Comparison of ENCODE assay signal across 1 cellular context in the genomic region with DNA sequence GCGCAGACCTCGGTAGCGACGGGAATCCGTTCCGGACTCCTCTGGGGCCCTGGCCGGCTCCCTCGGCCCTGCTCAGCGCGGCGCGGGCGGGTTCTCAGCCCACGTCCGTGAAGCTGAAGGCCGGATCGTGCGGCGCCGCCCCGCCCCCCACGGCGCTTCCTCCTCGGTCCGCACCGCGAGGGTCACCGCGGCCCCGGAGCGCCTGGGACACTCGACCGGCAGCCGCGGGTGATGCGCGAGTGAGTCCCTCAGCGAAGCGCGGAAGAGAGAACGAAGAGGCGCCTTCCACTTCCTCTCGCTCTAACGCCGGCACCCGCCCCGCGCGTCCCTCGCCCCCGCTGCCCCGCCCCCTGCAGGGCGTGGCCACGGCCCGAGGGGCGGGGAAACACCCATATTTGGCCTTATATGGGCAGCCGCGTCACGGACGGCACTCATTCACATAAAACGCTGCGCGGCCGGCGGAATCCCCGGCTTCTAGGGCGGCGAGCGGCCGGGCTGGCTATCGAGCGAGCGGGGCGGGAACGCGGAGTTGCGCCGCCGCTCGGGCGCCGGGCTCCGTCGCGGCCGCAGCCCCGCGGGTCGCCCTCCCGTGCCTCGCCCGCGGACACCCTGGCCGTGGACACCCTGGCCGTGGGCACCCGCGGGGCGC.
TF ChIP-seq lines count a peak whose summit lies in the region.

A gene with protein sequence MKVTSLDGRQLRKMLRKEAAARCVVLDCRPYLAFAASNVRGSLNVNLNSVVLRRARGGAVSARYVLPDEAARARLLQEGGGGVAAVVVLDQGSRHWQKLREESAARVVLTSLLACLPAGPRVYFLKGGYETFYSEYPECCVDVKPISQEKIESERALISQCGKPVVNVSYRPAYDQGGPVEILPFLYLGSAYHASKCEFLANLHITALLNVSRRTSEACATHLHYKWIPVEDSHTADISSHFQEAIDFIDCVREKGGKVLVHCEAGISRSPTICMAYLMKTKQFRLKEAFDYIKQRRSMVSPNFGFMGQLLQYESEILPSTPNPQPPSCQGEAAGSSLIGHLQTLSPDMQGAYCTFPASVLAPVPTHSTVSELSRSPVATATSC (plus strand): TSS at position 470 of the 649 bp plus-strand sequence. CDS start 215 bp downstream, outside the sequence.

TF ChIP-seq in HepG2, 621 proteins besides CTCF, POLR2A, EP300 and RAD21 (continued from another document and continues in another):
- TF ChIP-seq ZNF350 (CRISPR knock-in tag; IDR thresholded peaks at IDR 0.05; ENCODE audit: borderline replicate concordance, low read depth) (no peak), XBP1 (CRISPR knock-in tag; IDR thresholded peaks at IDR 0.05) (no peak), ZNF605 (CRISPR knock-in tag; IDR thresholded peaks at IDR 0.05) (no peak), ZNF101 (CRISPR knock-in tag; IDR thresholded peaks at IDR 0.05; ENCODE audit: borderline replicate concordance, low read depth) (no peak), NFRKB (IDR thresholded peaks at IDR 0.05) (no peak), MTF2 (CRISPR knock-in tag; IDR thresholded peaks at IDR 0.05; ENCODE audit: borderline replicate concordance) (0 out of 2 replicates have a peak, but pooled peaks have one; percentile 58), KLF6 (CRISPR knock-in tag; IDR thresholded peaks at IDR 0.05) (no peak), NR2F2 (IDR thresholded peaks at IDR 0.05; ENCODE audit: borderline replicate concordance, low read depth) (no peak), ZNF546 (CRISPR knock-in tag; conservative IDR thresholded peaks at IDR 0.05) (no peak), TSC22D2 (CRISPR knock-in tag; IDR thresholded peaks at IDR 0.05; ENCODE audit: borderline replicate concordance) (no peak), SKI (IDR thresholded peaks at IDR 0.05; ENCODE audit: partially characterized antibody) (peak; percentile 12), HDAC1 (CRISPR knock-in tag; IDR thresholded peaks at IDR 0.05) (no peak), MAZ (IDR thresholded peaks at IDR 0.05; ENCODE audit: borderline replicate concordance, low read depth, low read length) (no peak), MAZ (CRISPR knock-in tag; IDR thresholded peaks at IDR 0.05; ENCODE audit: low read depth) (peak; percentile 38; the same call in 1 of the 2 replicates), ATRX (CRISPR knock-in tag; IDR thresholded peaks at IDR 0.05; ENCODE audit: borderline replicate concordance) (no peak), CREM (IDR thresholded peaks at IDR 0.05) (no peak), CREM (CRISPR knock-in tag; IDR thresholded peaks at IDR 0.05) (no peak), HNRNPH1 (optimal IDR thresholded peaks at IDR 0.05; ENCODE audit: low read depth, low read length) (no peak), MTA1 (CRISPR knock-in tag; IDR thresholded peaks at IDR 0.05; ENCODE audit: borderline replicate concordance) (no peak), HMG20A (CRISPR knock-in tag; IDR thresholded peaks at IDR 0.05; ENCODE audit: borderline replicate concordance) (no peak), KMT2A (CRISPR knock-in tag; IDR thresholded peaks at IDR 0.05) (no peak), KAT2B (IDR thresholded peaks at IDR 0.05; ENCODE audit: borderline replicate concordance, low read depth, low read length) (no peak), ETV5 (CRISPR knock-in tag; IDR thresholded peaks at IDR 0.05; ENCODE audit: borderline replicate concordance) (0 out of 2 replicates have a peak, but pooled peaks have one; percentile 33), ZNF205 (CRISPR knock-in tag; IDR thresholded peaks at IDR 0.05) (no peak), SUZ12 (IDR thresholded peaks at IDR 0.05; ENCODE audit: low read depth, low read length) (no peak), SRF (IDR thresholded peaks at IDR 0.05; ENCODE audit: low read depth, low read length) (peak; percentile 99), ZNF619 (CRISPR knock-in tag; IDR thresholded peaks at IDR 0.05) (0 out of 2 replicates have a peak, but pooled peaks have one; percentile 53)
- TF ChIP-seq, protein P1, sequence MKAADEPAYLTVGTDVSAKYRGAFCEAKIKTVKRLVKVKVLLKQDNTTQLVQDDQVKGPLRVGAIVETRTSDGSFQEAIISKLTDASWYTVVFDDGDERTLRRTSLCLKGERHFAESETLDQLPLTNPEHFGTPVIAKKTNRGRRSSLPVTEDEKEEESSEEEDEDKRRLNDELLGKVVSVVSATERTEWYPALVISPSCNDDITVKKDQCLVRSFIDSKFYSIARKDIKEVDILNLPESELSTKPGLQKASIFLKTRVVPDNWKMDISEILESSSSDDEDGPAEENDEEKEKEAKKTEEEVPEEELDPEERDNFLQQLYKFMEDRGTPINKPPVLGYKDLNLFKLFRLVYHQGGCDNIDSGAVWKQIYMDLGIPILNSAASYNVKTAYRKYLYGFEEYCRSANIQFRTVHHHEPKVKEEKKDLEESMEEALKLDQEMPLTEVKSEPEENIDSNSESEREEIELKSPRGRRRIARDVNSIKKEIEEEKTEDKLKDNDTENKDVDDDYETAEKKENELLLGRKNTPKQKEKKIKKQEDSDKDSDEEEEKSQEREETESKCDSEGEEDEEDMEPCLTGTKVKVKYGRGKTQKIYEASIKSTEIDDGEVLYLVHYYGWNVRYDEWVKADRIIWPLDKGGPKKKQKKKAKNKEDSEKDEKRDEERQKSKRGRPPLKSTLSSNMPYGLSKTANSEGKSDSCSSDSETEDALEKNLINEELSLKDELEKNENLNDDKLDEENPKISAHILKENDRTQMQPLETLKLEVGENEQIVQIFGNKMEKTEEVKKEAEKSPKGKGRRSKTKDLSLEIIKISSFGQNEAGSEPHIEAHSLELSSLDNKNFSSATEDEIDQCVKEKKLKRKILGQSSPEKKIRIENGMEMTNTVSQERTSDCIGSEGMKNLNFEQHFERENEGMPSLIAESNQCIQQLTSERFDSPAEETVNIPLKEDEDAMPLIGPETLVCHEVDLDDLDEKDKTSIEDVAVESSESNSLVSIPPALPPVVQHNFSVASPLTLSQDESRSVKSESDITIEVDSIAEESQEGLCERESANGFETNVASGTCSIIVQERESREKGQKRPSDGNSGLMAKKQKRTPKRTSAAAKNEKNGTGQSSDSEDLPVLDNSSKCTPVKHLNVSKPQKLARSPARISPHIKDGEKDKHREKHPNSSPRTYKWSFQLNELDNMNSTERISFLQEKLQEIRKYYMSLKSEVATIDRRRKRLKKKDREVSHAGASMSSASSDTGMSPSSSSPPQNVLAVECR (CRISPR knock-in tag; IDR thresholded peaks at IDR 0.05; ENCODE audit: borderline replicate concordance) = no peak
- TF ChIP-seq, protein P2, sequence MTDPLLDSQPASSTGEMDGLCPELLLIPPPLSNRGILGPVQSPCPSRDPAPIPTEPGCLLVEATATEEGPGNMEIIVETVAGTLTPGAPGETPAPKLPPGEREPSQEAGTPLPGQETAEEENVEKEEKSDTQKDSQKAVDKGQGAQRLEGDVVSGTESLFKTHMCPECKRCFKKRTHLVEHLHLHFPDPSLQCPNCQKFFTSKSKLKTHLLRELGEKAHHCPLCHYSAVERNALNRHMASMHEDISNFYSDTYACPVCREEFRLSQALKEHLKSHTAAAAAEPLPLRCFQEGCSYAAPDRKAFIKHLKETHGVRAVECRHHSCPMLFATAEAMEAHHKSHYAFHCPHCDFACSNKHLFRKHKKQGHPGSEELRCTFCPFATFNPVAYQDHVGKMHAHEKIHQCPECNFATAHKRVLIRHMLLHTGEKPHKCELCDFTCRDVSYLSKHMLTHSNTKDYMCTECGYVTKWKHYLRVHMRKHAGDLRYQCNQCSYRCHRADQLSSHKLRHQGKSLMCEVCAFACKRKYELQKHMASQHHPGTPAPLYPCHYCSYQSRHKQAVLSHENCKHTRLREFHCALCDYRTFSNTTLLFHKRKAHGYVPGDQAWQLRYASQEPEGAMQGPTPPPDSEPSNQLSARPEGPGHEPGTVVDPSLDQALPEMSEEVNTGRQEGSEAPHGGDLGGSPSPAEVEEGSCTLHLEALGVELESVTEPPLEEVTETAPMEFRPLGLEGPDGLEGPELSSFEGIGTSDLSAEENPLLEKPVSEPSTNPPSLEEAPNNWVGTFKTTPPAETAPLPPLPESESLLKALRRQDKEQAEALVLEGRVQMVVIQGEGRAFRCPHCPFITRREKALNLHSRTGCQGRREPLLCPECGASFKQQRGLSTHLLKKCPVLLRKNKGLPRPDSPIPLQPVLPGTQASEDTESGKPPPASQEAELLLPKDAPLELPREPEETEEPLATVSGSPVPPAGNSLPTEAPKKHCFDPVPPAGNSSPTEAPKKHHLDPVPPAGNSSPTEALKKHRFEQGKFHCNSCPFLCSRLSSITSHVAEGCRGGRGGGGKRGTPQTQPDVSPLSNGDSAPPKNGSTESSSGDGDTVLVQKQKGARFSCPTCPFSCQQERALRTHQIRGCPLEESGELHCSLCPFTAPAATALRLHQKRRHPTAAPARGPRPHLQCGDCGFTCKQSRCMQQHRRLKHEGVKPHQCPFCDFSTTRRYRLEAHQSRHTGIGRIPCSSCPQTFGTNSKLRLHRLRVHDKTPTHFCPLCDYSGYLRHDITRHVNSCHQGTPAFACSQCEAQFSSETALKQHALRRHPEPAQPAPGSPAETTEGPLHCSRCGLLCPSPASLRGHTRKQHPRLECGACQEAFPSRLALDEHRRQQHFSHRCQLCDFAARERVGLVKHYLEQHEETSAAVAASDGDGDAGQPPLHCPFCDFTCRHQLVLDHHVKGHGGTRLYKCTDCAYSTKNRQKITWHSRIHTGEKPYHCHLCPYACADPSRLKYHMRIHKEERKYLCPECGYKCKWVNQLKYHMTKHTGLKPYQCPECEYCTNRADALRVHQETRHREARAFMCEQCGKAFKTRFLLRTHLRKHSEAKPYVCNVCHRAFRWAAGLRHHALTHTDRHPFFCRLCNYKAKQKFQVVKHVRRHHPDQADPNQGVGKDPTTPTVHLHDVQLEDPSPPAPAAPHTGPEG (CRISPR knock-in tag; IDR thresholded peaks at IDR 0.05) = peak; percentile 76
- TF ChIP-seq, protein P3, sequence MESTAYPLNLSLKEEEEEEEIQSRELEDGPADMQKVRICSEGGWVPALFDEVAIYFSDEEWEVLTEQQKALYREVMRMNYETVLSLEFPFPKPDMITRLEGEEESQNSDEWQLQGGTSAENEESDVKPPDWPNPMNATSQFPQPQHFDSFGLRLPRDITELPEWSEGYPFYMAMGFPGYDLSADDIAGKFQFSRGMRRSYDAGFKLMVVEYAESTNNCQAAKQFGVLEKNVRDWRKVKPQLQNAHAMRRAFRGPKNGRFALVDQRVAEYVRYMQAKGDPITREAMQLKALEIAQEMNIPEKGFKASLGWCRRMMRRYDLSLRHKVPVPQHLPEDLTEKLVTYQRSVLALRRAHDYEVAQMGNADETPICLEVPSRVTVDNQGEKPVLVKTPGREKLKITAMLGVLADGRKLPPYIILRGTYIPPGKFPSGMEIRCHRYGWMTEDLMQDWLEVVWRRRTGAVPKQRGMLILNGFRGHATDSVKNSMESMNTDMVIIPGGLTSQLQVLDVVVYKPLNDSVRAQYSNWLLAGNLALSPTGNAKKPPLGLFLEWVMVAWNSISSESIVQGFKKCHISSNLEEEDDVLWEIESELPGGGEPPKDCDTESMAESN (CRISPR knock-in tag; conservative IDR thresholded peaks at IDR 0.05) = no peak
- TF ChIP-seq, protein P4, sequence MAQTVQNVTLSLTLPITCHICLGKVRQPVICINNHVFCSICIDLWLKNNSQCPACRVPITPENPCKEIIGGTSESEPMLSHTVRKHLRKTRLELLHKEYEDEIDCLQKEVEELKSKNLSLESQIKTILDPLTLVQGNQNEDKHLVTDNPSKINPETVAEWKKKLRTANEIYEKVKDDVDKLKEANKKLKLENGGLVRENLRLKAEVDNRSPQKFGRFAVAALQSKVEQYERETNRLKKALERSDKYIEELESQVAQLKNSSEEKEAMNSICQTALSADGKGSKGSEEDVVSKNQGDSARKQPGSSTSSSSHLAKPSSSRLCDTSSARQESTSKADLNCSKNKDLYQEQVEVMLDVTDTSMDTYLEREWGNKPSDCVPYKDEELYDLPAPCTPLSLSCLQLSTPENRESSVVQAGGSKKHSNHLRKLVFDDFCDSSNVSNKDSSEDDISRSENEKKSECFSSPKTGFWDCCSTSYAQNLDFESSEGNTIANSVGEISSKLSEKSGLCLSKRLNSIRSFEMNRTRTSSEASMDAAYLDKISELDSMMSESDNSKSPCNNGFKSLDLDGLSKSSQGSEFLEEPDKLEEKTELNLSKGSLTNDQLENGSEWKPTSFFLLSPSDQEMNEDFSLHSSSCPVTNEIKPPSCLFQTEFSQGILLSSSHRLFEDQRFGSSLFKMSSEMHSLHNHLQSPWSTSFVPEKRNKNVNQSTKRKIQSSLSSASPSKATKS (CRISPR knock-in tag; IDR thresholded peaks at IDR 0.05) = no peak
- TF ChIP-seq, protein P5, sequence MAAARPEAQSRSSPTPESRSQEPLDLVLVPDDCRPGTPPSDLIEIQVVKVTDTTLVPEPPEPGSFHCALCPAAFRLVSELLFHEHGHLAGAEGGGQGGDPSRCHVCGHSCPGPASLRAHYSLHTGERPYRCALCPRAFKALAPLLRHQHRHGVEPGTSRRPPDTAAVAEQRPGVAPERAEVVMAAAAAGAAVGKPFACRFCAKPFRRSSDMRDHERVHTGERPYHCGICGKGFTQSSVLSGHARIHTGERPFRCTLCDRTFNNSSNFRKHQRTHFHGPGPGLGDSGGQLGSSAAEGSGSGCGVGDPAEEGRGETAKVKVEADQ (CRISPR knock-in tag; IDR thresholded peaks at IDR 0.05; ENCODE audit: borderline replicate concordance) = no peak
- TF ChIP-seq, protein P6, sequence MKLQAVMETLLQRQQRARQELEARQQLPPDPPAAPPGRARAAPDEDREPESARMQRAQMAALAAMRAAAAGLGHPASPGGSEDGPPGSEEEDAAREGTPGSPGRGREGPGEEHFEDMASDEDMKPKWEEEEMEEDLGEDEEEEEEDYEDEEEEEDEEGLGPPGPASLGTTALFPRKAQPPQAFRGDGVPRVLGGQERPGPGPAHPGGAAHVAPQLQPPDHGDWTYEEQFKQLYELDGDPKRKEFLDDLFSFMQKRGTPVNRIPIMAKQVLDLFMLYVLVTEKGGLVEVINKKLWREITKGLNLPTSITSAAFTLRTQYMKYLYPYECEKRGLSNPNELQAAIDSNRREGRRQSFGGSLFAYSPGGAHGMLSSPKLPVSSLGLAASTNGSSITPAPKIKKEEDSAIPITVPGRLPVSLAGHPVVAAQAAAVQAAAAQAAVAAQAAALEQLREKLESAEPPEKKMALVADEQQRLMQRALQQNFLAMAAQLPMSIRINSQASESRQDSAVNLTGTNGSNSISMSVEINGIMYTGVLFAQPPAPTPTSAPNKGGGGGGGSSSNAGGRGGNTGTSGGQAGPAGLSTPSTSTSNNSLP (IDR thresholded peaks at IDR 0.05; ENCODE audit: low read depth, low read length) = no peak
- TF ChIP-seq, protein P7, sequence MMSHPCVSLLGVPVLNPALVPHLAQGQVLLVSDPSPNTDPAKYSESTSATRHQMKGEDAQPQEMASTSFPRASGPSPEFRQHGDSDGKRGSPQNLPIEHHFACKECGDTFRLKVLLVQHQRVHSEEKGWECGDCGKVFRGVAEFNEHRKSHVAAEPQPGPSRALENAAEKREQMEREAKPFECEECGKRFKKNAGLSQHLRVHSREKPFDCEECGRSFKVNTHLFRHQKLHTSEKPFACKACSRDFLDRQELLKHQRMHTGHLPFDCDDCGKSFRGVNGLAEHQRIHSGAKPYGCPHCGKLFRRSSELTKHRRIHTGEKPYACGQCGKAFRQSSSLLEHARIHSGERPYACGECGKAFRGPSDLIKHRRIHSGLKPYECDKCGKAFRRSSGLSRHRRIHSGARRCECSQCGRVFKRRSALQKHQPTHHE (CRISPR knock-in tag; IDR thresholded peaks at IDR 0.05; ENCODE audit: borderline replicate concordance) = no peak; the same call in 1 of the 2 replicates
- TF ChIP-seq, protein P8, sequence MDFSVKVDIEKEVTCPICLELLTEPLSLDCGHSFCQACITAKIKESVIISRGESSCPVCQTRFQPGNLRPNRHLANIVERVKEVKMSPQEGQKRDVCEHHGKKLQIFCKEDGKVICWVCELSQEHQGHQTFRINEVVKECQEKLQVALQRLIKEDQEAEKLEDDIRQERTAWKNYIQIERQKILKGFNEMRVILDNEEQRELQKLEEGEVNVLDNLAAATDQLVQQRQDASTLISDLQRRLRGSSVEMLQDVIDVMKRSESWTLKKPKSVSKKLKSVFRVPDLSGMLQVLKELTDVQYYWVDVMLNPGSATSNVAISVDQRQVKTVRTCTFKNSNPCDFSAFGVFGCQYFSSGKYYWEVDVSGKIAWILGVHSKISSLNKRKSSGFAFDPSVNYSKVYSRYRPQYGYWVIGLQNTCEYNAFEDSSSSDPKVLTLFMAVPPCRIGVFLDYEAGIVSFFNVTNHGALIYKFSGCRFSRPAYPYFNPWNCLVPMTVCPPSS (IDR thresholded peaks at IDR 0.05) = no peak
